Comparison of ENCODE assay signal across 1 cellular context in the genomic region with DNA sequence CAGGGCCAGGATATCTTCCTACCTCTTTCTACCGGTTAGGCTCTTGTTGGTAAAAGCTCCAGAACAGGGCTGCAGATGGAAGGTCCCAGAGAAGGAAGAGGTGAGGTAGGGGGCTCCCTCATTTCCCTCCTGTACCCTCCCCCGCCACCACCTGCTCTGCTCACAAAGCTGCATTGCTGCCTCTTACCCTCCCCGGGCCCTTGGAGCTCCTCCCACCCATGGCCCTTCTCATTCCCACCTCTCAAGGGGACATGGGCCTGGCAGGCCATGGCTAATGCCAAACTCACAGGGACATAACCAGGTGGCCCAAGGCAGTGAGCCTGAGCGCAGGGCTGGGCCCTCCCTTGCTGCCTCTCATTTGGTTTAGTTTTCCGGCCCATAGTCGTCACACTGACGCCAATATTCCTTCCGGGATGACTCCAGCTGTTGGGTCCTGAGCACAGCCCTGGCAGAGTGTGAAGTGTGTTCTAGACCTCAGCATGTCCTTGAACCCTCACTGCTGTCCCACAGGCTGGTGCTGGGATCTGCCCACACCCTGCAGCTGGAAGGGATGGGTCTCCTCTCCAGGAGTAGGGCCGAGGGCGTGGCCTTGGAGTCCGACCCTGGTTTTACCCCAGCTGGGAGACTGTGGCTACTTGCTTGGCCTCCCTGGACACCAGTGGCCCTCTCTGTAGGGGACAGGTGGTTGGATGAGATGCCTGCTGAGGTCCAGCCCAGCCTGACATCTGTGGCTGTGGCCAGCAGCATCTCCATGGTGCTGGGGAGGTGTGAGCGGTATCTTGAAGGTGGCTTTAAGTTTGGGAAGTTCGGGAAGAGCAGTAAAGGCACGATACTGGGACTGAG.
TF ChIP-seq lines count a peak whose summit lies in the region.

No MANE protein-coding gene starts in this region.

TF ChIP-seq in HepG2, 621 proteins besides CTCF, POLR2A, EP300 and RAD21 (continued from another document):
- TF ChIP-seq, protein P1, sequence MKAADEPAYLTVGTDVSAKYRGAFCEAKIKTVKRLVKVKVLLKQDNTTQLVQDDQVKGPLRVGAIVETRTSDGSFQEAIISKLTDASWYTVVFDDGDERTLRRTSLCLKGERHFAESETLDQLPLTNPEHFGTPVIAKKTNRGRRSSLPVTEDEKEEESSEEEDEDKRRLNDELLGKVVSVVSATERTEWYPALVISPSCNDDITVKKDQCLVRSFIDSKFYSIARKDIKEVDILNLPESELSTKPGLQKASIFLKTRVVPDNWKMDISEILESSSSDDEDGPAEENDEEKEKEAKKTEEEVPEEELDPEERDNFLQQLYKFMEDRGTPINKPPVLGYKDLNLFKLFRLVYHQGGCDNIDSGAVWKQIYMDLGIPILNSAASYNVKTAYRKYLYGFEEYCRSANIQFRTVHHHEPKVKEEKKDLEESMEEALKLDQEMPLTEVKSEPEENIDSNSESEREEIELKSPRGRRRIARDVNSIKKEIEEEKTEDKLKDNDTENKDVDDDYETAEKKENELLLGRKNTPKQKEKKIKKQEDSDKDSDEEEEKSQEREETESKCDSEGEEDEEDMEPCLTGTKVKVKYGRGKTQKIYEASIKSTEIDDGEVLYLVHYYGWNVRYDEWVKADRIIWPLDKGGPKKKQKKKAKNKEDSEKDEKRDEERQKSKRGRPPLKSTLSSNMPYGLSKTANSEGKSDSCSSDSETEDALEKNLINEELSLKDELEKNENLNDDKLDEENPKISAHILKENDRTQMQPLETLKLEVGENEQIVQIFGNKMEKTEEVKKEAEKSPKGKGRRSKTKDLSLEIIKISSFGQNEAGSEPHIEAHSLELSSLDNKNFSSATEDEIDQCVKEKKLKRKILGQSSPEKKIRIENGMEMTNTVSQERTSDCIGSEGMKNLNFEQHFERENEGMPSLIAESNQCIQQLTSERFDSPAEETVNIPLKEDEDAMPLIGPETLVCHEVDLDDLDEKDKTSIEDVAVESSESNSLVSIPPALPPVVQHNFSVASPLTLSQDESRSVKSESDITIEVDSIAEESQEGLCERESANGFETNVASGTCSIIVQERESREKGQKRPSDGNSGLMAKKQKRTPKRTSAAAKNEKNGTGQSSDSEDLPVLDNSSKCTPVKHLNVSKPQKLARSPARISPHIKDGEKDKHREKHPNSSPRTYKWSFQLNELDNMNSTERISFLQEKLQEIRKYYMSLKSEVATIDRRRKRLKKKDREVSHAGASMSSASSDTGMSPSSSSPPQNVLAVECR (CRISPR knock-in tag; IDR thresholded peaks at IDR 0.05; ENCODE audit: borderline replicate concordance): peak; percentile 15; the same call in 1 of the 2 replicates
- TF ChIP-seq FLYWCH1 (CRISPR knock-in tag; IDR thresholded peaks at IDR 0.05) (no peak), ZNF230 (CRISPR knock-in tag; IDR thresholded peaks at IDR 0.05) (no peak), POLR2G (IDR thresholded peaks at IDR 0.05; ENCODE audit: low read depth, low read length) (0 out of 2 replicates have a peak, but pooled peaks have one; percentile 17), MTA3 (CRISPR knock-in tag; IDR thresholded peaks at IDR 0.05) (no peak), AGO2 (optimal IDR thresholded peaks at IDR 0.05; ENCODE audit: low read depth, low read length) (peak; percentile 90), DNMT3B (CRISPR knock-in tag; conservative IDR thresholded peaks at IDR 0.05) (no peak), RBM22 (optimal IDR thresholded peaks at IDR 0.05; ENCODE audit: low read length) (peak; percentile 34), NR2C2 (CRISPR knock-in tag; IDR thresholded peaks at IDR 0.05; ENCODE audit: borderline replicate concordance) (no peak), NRL (CRISPR knock-in tag; IDR thresholded peaks at IDR 0.05; ENCODE audit: borderline replicate concordance) (peak; percentile 43; the same call in 1 of the 2 replicates), SUZ12 (IDR thresholded peaks at IDR 0.05; ENCODE audit: low read depth, low read length) (no peak), ZNF143 (CRISPR knock-in tag; IDR thresholded peaks at IDR 0.05) (no peak), ZNF232 (CRISPR knock-in tag; IDR thresholded peaks at IDR 0.05; ENCODE audit: borderline replicate concordance) (no peak), ZNF782 (CRISPR knock-in tag; IDR thresholded peaks at IDR 0.05; ENCODE audit: borderline replicate concordance) (no peak), ZNF432 (CRISPR knock-in tag; IDR thresholded peaks at IDR 0.05; ENCODE audit: borderline replicate concordance) (no peak), HHEX (CRISPR knock-in tag; IDR thresholded peaks at IDR 0.05) (no peak), ZNF317 (CRISPR knock-in tag; IDR thresholded peaks at IDR 0.05) (no peak), ZNF180 (CRISPR knock-in tag; IDR thresholded peaks at IDR 0.05; ENCODE audit: borderline replicate concordance, low read depth) (no peak), ARNT2 (CRISPR knock-in tag; IDR thresholded peaks at IDR 0.05; ENCODE audit: low read depth) (no peak), ZFP1 (CRISPR knock-in tag; IDR thresholded peaks at IDR 0.05) (no peak), HDAC2 (CRISPR knock-in tag; IDR thresholded peaks at IDR 0.05) (no peak), AKAP8 (CRISPR knock-in tag; IDR thresholded peaks at IDR 0.05) (0 out of 2 replicates have a peak, but pooled peaks have one; percentile 54)
- TF ChIP-seq, protein P2, sequence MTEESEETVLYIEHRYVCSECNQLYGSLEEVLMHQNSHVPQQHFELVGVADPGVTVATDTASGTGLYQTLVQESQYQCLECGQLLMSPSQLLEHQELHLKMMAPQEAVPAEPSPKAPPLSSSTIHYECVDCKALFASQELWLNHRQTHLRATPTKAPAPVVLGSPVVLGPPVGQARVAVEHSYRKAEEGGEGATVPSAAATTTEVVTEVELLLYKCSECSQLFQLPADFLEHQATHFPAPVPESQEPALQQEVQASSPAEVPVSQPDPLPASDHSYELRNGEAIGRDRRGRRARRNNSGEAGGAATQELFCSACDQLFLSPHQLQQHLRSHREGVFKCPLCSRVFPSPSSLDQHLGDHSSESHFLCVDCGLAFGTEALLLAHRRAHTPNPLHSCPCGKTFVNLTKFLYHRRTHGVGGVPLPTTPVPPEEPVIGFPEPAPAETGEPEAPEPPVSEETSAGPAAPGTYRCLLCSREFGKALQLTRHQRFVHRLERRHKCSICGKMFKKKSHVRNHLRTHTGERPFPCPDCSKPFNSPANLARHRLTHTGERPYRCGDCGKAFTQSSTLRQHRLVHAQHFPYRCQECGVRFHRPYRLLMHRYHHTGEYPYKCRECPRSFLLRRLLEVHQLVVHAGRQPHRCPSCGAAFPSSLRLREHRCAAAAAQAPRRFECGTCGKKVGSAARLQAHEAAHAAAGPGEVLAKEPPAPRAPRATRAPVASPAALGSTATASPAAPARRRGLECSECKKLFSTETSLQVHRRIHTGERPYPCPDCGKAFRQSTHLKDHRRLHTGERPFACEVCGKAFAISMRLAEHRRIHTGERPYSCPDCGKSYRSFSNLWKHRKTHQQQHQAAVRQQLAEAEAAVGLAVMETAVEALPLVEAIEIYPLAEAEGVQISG (CRISPR knock-in tag; IDR thresholded peaks at IDR 0.05): no peak
- TF ChIP-seq, protein P3, sequence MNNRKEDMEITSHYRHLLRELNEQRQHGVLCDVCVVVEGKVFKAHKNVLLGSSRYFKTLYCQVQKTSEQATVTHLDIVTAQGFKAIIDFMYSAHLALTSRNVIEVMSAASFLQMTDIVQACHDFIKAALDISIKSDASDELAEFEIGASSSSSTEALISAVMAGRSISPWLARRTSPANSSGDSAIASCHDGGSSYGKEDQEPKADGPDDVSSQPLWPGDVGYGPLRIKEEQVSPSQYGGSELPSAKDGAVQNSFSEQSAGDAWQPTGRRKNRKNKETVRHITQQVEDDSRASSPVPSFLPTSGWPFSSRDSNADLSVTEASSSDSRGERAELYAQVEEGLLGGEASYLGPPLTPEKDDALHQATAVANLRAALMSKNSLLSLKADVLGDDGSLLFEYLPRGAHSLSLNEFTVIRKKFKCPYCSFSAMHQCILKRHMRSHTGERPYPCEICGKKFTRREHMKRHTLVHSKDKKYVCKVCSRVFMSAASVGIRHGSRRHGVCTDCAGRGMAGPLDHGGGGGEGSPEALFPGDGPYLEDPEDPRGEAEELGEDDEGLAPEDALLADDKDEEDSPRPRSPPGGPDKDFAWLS (CRISPR knock-in tag; IDR thresholded peaks at IDR 0.05; ENCODE audit: borderline replicate concordance): no peak
- TF ChIP-seq, protein P4, sequence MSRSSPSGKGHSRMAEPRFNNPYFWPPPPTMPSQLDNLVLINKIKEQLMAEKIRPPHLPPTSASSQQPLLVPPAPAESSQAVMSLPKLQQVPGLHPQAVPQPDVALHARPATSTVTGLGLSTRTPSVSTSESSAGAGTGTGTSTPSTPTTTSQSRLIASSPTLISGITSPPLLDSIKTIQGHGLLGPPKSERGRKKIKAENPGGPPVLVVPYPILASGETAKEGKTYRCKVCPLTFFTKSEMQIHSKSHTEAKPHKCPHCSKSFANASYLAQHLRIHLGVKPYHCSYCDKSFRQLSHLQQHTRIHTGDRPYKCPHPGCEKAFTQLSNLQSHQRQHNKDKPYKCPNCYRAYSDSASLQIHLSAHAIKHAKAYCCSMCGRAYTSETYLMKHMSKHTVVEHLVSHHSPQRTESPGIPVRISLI (CRISPR knock-in tag; IDR thresholded peaks at IDR 0.05; ENCODE audit: borderline replicate concordance): no peak
- TF ChIP-seq, protein P5, sequence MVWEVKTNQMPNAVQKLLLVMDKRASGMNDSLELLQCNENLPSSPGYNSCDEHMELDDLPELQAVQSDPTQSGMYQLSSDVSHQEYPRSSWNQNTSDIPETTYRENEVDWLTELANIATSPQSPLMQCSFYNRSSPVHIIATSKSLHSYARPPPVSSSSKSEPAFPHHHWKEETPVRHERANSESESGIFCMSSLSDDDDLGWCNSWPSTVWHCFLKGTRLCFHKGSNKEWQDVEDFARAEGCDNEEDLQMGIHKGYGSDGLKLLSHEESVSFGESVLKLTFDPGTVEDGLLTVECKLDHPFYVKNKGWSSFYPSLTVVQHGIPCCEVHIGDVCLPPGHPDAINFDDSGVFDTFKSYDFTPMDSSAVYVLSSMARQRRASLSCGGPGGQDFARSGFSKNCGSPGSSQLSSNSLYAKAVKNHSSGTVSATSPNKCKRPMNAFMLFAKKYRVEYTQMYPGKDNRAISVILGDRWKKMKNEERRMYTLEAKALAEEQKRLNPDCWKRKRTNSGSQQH (CRISPR knock-in tag; IDR thresholded peaks at IDR 0.05; ENCODE audit: low read depth): no peak
- TF ChIP-seq, protein P6, sequence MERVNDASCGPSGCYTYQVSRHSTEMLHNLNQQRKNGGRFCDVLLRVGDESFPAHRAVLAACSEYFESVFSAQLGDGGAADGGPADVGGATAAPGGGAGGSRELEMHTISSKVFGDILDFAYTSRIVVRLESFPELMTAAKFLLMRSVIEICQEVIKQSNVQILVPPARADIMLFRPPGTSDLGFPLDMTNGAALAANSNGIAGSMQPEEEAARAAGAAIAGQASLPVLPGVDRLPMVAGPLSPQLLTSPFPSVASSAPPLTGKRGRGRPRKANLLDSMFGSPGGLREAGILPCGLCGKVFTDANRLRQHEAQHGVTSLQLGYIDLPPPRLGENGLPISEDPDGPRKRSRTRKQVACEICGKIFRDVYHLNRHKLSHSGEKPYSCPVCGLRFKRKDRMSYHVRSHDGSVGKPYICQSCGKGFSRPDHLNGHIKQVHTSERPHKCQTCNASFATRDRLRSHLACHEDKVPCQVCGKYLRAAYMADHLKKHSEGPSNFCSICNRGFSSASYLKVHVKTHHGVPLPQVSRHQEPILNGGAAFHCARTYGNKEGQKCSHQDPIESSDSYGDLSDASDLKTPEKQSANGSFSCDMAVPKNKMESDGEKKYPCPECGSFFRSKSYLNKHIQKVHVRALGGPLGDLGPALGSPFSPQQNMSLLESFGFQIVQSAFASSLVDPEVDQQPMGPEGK (CRISPR knock-in tag; IDR thresholded peaks at IDR 0.05): no peak
- TF ChIP-seq, protein P7, sequence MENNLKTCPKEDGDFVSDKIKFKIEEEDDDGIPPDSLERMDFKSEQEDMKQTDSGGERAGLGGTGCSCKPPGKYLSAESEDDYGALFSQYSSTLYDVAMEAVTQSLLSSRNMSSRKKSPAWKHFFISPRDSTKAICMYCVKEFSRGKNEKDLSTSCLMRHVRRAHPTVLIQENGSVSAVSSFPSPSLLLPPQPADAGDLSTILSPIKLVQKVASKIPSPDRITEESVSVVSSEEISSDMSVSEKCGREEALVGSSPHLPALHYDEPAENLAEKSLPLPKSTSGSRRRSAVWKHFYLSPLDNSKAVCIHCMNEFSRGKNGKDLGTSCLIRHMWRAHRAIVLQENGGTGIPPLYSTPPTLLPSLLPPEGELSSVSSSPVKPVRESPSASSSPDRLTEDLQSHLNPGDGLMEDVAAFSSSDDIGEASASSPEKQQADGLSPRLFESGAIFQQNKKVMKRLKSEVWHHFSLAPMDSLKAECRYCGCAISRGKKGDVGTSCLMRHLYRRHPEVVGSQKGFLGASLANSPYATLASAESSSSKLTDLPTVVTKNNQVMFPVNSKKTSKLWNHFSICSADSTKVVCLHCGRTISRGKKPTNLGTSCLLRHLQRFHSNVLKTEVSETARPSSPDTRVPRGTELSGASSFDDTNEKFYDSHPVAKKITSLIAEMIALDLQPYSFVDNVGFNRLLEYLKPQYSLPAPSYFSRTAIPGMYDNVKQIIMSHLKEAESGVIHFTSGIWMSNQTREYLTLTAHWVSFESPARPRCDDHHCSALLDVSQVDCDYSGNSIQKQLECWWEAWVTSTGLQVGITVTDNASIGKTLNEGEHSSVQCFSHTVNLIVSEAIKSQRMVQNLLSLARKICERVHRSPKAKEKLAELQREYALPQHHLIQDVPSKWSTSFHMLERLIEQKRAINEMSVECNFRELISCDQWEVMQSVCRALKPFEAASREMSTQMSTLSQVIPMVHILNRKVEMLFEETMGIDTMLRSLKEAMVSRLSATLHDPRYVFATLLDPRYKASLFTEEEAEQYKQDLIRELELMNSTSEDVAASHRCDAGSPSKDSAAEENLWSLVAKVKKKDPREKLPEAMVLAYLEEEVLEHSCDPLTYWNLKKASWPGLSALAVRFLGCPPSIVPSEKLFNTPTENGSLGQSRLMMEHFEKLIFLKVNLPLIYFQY (CRISPR knock-in tag; IDR thresholded peaks at IDR 0.05; ENCODE audit: borderline replicate concordance): no peak
- TF ChIP-seq, protein P8, sequence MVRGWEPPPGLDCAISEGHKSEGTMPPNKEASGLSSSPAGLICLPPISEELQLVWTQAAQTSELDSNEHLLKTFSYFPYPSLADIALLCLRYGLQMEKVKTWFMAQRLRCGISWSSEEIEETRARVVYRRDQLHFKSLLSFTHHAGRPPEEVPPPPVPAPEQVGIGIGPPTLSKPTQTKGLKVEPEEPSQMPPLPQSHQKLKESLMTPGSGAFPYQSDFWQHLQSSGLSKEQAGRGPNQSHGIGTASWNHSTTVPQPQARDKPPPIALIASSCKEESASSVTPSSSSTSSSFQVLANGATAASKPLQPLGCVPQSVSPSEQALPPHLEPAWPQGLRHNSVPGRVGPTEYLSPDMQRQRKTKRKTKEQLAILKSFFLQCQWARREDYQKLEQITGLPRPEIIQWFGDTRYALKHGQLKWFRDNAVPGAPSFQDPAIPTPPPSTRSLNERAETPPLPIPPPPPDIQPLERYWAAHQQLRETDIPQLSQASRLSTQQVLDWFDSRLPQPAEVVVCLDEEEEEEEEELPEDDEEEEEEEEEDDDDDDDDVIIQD (CRISPR knock-in tag; IDR thresholded peaks at IDR 0.05; ENCODE audit: low read depth): no peak
